Comparison of ENCODE assay signal across 28 cellular contexts in the genomic region with DNA sequence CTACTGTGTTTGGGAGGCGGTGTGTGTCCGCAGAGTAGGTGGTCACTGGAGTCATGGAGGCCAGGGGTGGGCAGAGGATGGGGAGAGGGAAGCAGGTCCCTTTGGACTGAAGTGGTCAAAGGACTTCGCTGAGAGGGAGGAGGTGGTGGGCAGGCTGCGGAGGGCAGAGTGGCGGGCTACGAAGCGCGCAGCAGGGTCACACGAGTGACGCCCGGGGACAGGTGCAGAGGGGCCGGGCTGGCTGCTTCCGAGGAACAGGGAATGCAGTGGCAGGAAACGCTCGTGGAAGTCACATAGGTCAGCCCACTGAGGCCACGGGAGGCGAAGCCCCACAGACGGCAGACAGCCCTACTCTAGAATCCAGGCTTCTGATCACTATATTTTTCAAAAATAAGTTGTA.
"Had no signal": no experiment of that assay in that cellular context is flagged by ENCODE, and none has a peak within 500 bp of the region (broad histone marks: within the 10 kb centered on the region; RNA-seq: fewer than 3 reads in every experiment).

No MANE protein-coding gene starts in this region.

- H3K4me1 Mint-ChIP-seq: activated B cell treated with CpG ODN at 0.5 μM for 24 hours; activated naive CD8-positive, alpha-beta T cell treated with anti-CD3 and anti-CD28 coated beads, Interleukin-2, amount 10 ng/mL, durations not matched to agents 7 days and 5 days had no signal

- H3K4me1 ChIP-seq: ascending aorta, foreskin keratinocyte, heart left ventricle, psoas muscle, testis, transverse colon, vagina had no signal

- H3K4me3 ChIP-seq: ascending aorta, cardiac muscle cell, coronary artery, heart left ventricle, psoas muscle, smooth muscle cell, testis, transverse colon, vagina had no signal

- H3K27me3 Mint-ChIP-seq: activated B cell treated with CpG ODN at 0.5 μM for 24 hours; effector memory CD8-positive, alpha-beta T cell had no signal

- H3K4me3 Mint-ChIP-seq: activated B cell treated with CpG ODN at 0.5 μM for 24 hours; activated naive CD4-positive, alpha-beta T cell treated with anti-CD3 and anti-CD28 coated beads for 36 hours; activated naive CD8-positive, alpha-beta T cell treated with anti-CD3 and anti-CD28 coated beads, Interleukin-2, amount 10 ng/mL, durations not matched to agents 7 days and 5 days; activated T-helper 1 cell treated with anti-CD3 and anti-CD28 coated beads, Interleukin-12 subunit alpha, Interleukin-12 subunit beta, Interleukin-2, Interleukin-4 antibody, amounts not matched to agents 30 ng/mL and 10 ng/mL and 1 ng/mL, durations not matched to agents 14 hours and 24 hours and 36 hours; brain; effector memory CD8-positive, alpha-beta T cell; immature natural killer cell; natural killer cell; T-helper 2 cell treated with Interferon-gamma antibody and Interleukin-4, amounts not matched to agents 5 μg/mL and 100 μg/mL, for 36 hours had no signal

- H3K9me3 ChIP-seq: ascending aorta, testis, transverse colon, vagina had no signal

- H3K27me3 ChIP-seq: ascending aorta, cardiac muscle cell, foreskin keratinocyte, testis, vagina had no signal

- H3K36me3 ChIP-seq: ascending aorta, cardiac muscle cell, heart left ventricle, transverse colon, vagina had no signal

- DNase-seq: activated B cell treated with CpG ODN at 0.5 μM for 24 hours; activated CD4-positive, alpha-beta T cell treated with anti-CD3 and anti-CD28 coated beads, Interleukin-2, amount 50 U/mL, for 1 hour; activated effector memory CD4-positive, alpha-beta T cell treated with anti-CD3 and anti-CD28 coated beads, Interleukin-2, amount 50 U/mL, for 16 hours; activated naive CD4-positive, alpha-beta T cell treated with anti-CD3 and anti-CD28 coated beads for 36 hours; activated naive CD8-positive, alpha-beta T cell treated with anti-CD3 and anti-CD28 coated beads, Interleukin-2, amount 10 ng/mL, durations not matched to agents 7 days and 5 days; activated T-cell treated with anti-CD3 and anti-CD28 coated beads, Interleukin-2, amount 50 U/mL, for 1 hour; effector memory CD8-positive, alpha-beta T cell; foreskin keratinocyte; heart left ventricle; hypothalamus; immature natural killer cell; kidney; mesenchymal stem cell; natural killer cell; psoas muscle; stimulated activated CD4-positive, alpha-beta T cell treated with anti-CD3 and anti-CD28 coated beads, Interleukin-1b, Interleukin-23, amount 100 ng/mL, for 48 hours; stimulated activated naive CD4-positive, alpha-beta T cell; T-helper 1 cell; testis; transverse colon had no signal

- H3K9me3 Mint-ChIP-seq: activated naive CD4-positive, alpha-beta T cell treated with anti-CD3 and anti-CD28 coated beads for 36 hours; activated T-helper 1 cell treated with anti-CD3 and anti-CD28 coated beads, Interleukin-12 subunit alpha, Interleukin-12 subunit beta, Interleukin-2, Interleukin-4 antibody, amounts not matched to agents 30 ng/mL and 10 ng/mL and 1 ng/mL, durations not matched to agents 14 hours and 24 hours and 36 hours; effector memory CD8-positive, alpha-beta T cell; immature natural killer cell; natural killer cell; T-helper 2 cell treated with Interferon-gamma antibody and Interleukin-4, amounts not matched to agents 5 μg/mL and 100 μg/mL, for 36 hours had no signal

- H3K27ac Mint-ChIP-seq: activated B cell treated with CpG ODN at 0.5 μM for 24 hours; activated naive CD4-positive, alpha-beta T cell treated with anti-CD3 and anti-CD28 coated beads for 36 hours; activated naive CD8-positive, alpha-beta T cell treated with anti-CD3 and anti-CD28 coated beads, Interleukin-2, amount 10 ng/mL, durations not matched to agents 7 days and 5 days; activated T-helper 1 cell treated with anti-CD3 and anti-CD28 coated beads, Interleukin-12 subunit alpha, Interleukin-12 subunit beta, Interleukin-2, Interleukin-4 antibody, amounts not matched to agents 30 ng/mL and 10 ng/mL and 1 ng/mL, durations not matched to agents 14 hours and 24 hours and 36 hours; brain; effector memory CD8-positive, alpha-beta T cell; immature natural killer cell; natural killer cell; T-helper 2 cell treated with Interferon-gamma antibody and Interleukin-4, amounts not matched to agents 5 μg/mL and 100 μg/mL, for 36 hours had no signal

- H3K27ac ChIP-seq: ascending aorta, cardiac muscle cell, coronary artery, foreskin keratinocyte, heart left ventricle, psoas muscle, testis, transverse colon, vagina had no signal

- H3K36me3 Mint-ChIP-seq: natural killer cell had no signal

- ATAC-seq: effector memory CD8-positive, alpha-beta T cell; foreskin keratinocyte; natural killer cell had no signal
